In the genomic region with DNA sequence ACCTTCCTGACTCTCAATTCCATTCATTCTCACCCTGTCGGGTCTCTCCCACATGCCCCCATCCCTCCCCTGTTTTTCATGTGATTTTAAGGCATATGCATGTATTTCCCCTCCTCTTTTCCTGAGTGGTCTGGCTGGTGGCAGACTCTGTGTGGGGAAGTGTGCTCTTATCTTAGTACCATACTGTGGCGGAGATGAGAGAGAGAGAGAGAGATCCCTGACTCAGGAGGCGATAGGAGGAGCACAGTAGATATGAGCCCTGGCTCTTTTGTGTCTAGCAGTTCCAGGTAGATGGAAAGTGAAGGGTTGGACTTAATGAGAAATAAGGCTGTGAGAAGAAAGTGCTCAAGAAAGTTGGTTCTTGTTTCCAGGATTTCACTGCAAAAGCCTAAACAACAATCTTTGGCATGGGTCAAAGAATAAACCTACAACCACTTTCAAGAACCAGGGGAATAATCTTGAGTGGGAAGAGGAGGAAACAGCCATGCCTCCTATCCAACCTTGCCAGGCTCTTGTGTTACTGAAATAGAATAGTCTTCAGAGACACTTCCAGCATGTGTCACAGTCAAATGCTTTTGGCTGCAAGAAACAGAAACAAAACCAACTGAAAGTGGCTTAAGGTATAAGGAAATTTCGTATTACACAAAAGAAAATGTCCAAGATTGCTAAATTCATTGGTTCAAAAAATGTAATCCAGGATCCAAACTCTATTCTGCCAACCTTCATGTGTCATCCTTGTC, we compare ENCODE assay signal across 1 cellular context.
TF ChIP-seq lines count a peak whose summit lies in the region.

No MANE protein-coding gene starts in this region.

TF ChIP-seq in K562, 482 proteins besides CTCF, POLR2A, EP300 and RAD21 (continued from another document):
- TF ChIP-seq AFF4 (CRISPR knock-in tag; IDR thresholded peaks at IDR 0.05) (no peak; the same call in 1 of the 2 replicates), USF2 (CRISPR knock-in tag; IDR thresholded peaks at IDR 0.05) (no peak), TEAD4 (IDR thresholded peaks at IDR 0.05; ENCODE audit: low read length) (peak; percentile 86), TEAD4 (CRISPR knock-in tag; IDR thresholded peaks at IDR 0.05; ENCODE audit: borderline replicate concordance) (no peak), ZNF280A (IDR thresholded peaks at IDR 0.05; ENCODE audit: low read depth, partially characterized antibody) (no peak), HDAC2 (IDR thresholded peaks at IDR 0.05) (peak; percentile 89), ZNF41 (CRISPR knock-in tag; conservative IDR thresholded peaks at IDR 0.05) (no peak), KLF13 (tag; IDR thresholded peaks at IDR 0.05; ENCODE audit: borderline replicate concordance, low read depth) (no peak), RBM15 (IDR thresholded peaks at IDR 0.05; ENCODE audit: insufficient read depth, low read length) (no peak), ZNF668 (CRISPR knock-in tag; IDR thresholded peaks at IDR 0.05) (no peak; the same call in 1 of the 2 replicates), ZBTB26 (CRISPR knock-in tag; IDR thresholded peaks at IDR 0.05) (no peak), GATAD2A (IDR thresholded peaks at IDR 0.05) (peak; percentile 97), ZC3H8 (IDR thresholded peaks at IDR 0.05) (no peak), STAT6 (CRISPR knock-in tag; IDR thresholded peaks at IDR 0.05) (no peak), MECOM (CRISPR knock-in tag; IDR thresholded peaks at IDR 0.05) (peak; percentile 92), KLF16 (IDR thresholded peaks at IDR 0.05) (peak; percentile 77), MEF2D (tag; conservative IDR thresholded peaks at IDR 0.05; ENCODE audit: low read depth) (no peak), GABPB1 (CRISPR knock-in tag; IDR thresholded peaks at IDR 0.05) (no peak), MIER1 (IDR thresholded peaks at IDR 0.05; ENCODE audit: low read depth) (no peak), ZNF780A (CRISPR knock-in tag; IDR thresholded peaks at IDR 0.05) (no peak), BHLHE40 (IDR thresholded peaks at IDR 0.05; ENCODE audit: low read length) (peak; percentile 32; the same call in 1 of the 2 replicates), CREBBP (IDR thresholded peaks at IDR 0.05; ENCODE audit: low read depth, low read length) (no peak), CXXC5 (CRISPR knock-in tag; IDR thresholded peaks at IDR 0.05) (peak; percentile 94), ZBTB1 (CRISPR knock-in tag; IDR thresholded peaks at IDR 0.05; ENCODE audit: borderline replicate concordance, low read depth) (no peak), OTX1 (CRISPR knock-in tag; IDR thresholded peaks at IDR 0.05) (no peak), EP400 (IDR thresholded peaks at IDR 0.05) (0 out of 2 replicates have a peak, but pooled peaks have one; percentile 30), ZNF592 (IDR thresholded peaks at IDR 0.05) (peak; percentile 75), ZNF175 (CRISPR knock-in tag; IDR thresholded peaks at IDR 0.05; ENCODE audit: low read depth) (no peak), POLR2AphosphoS2 (IDR thresholded peaks at IDR 0.05; ENCODE audit: low read length) (no peak), HDAC6 (IDR thresholded peaks at IDR 0.05; ENCODE audit: low read depth, low read length) (no peak), BCOR (IDR thresholded peaks at IDR 0.05) (peak; percentile 54; the same call in 1 of the 2 replicates), ZNF347 (CRISPR knock-in tag; IDR thresholded peaks at IDR 0.05; ENCODE audit: low read depth) (no peak), ARHGAP35 (IDR thresholded peaks at IDR 0.05; ENCODE audit: partially characterized antibody) (no peak)
- TF ChIP-seq, protein P1, sequence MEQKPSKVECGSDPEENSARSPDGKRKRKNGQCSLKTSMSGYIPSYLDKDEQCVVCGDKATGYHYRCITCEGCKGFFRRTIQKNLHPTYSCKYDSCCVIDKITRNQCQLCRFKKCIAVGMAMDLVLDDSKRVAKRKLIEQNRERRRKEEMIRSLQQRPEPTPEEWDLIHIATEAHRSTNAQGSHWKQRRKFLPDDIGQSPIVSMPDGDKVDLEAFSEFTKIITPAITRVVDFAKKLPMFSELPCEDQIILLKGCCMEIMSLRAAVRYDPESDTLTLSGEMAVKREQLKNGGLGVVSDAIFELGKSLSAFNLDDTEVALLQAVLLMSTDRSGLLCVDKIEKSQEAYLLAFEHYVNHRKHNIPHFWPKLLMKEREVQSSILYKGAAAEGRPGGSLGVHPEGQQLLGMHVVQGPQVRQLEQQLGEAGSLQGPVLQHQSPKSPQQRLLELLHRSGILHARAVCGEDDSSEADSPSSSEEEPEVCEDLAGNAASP (IDR thresholded peaks at IDR 0.05): no peak
- TF ChIP-seq, protein P2, sequence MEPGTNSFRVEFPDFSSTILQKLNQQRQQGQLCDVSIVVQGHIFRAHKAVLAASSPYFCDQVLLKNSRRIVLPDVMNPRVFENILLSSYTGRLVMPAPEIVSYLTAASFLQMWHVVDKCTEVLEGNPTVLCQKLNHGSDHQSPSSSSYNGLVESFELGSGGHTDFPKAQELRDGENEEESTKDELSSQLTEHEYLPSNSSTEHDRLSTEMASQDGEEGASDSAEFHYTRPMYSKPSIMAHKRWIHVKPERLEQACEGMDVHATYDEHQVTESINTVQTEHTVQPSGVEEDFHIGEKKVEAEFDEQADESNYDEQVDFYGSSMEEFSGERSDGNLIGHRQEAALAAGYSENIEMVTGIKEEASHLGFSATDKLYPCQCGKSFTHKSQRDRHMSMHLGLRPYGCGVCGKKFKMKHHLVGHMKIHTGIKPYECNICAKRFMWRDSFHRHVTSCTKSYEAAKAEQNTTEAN (CRISPR knock-in tag; IDR thresholded peaks at IDR 0.05): no peak
- TF ChIP-seq, protein P3, sequence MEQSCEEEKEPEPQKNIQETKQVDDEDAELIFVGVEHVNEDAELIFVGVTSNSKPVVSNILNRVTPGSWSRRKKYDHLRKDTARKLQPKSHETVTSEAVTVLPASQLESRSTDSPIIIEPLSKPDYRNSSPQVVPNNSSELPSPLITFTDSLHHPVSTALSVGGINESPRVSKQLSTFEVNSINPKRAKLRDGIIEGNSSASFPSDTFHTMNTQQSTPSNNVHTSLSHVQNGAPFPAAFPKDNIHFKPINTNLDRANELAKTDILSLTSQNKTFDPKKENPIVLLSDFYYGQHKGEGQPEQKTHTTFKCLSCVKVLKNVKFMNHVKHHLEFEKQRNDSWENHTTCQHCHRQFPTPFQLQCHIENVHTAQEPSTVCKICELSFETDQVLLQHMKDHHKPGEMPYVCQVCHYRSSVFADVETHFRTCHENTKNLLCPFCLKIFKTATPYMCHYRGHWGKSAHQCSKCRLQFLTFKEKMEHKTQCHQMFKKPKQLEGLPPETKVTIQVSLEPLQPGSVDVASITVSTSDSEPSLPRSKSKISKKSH (CRISPR knock-in tag; IDR thresholded peaks at IDR 0.05): no peak
- TF ChIP-seq, protein P4, sequence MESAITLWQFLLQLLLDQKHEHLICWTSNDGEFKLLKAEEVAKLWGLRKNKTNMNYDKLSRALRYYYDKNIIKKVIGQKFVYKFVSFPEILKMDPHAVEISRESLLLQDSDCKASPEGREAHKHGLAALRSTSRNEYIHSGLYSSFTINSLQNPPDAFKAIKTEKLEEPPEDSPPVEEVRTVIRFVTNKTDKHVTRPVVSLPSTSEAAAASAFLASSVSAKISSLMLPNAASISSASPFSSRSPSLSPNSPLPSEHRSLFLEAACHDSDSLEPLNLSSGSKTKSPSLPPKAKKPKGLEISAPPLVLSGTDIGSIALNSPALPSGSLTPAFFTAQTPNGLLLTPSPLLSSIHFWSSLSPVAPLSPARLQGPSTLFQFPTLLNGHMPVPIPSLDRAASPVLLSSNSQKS (CRISPR knock-in tag; IDR thresholded peaks at IDR 0.05): no peak
